Comparison of ENCODE assay signal across 1 cellular context in the genomic region with DNA sequence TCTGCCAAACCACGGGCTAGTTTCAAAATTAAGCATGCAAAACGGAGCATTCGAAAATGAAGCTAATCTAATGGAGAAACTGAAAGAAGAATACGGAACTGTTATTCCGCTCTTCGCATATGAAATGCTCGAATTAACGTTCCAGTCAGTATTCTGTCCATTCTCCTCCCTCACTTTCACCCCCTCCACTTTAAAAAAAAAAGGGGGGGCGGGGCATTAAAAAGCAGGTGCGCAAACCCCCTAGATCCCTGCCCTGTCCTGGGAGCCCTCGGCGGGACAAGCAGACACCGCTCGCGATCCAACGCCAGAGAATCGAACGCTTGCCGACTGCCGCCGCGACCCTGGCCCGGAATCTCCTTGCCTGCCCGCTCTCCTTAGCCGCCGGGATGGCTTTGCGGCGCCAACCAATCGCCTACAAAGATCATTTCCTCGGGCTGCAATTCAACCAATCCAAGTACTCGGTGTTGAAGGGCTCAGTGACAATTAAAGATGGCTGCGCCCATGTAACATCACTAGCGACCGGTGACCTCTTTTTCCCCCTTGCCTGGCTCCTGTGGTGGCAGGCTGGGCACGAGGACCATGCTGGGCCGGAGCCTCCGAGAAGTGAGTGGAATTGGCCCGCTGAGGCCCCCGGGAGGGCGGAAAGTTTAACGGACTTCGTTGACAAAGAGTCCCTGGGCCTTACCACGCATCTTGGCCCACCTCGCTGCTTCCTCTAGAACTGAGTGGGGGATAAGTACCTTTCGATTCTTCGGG.
A peak's percentile ranks its signal among the peaks of the same experiment; 100 is the strongest.
TF ChIP-seq lines count a peak whose summit lies in the region.

A gene with protein sequence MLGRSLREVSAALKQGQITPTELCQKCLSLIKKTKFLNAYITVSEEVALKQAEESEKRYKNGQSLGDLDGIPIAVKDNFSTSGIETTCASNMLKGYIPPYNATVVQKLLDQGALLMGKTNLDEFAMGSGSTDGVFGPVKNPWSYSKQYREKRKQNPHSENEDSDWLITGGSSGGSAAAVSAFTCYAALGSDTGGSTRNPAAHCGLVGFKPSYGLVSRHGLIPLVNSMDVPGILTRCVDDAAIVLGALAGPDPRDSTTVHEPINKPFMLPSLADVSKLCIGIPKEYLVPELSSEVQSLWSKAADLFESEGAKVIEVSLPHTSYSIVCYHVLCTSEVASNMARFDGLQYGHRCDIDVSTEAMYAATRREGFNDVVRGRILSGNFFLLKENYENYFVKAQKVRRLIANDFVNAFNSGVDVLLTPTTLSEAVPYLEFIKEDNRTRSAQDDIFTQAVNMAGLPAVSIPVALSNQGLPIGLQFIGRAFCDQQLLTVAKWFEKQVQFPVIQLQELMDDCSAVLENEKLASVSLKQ (plus strand): TSS at position 476 of the 756 bp plus-strand sequence. CDS start 104 bp downstream, at position 580.
A gene with protein sequence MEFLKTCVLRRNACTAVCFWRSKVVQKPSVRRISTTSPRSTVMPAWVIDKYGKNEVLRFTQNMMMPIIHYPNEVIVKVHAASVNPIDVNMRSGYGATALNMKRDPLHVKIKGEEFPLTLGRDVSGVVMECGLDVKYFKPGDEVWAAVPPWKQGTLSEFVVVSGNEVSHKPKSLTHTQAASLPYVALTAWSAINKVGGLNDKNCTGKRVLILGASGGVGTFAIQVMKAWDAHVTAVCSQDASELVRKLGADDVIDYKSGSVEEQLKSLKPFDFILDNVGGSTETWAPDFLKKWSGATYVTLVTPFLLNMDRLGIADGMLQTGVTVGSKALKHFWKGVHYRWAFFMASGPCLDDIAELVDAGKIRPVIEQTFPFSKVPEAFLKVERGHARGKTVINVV (minus strand): TSS at position 396 of the 756 bp plus-strand sequence. CDS start 477 bp downstream, outside the sequence.

TF ChIP-seq in SK-N-SH, 30 proteins besides CTCF, POLR2A, EP300 and RAD21 (continued from another document):
- TF ChIP-seq GABPA (IDR thresholded peaks at IDR 0.05; ENCODE audit: low read depth) (no peak), SIN3A (IDR thresholded peaks at IDR 0.05; ENCODE audit: borderline replicate concordance, low read depth, low read length) (peak; percentile 81; the same call in 1 of the 2 replicates), MEF2A (IDR thresholded peaks at IDR 0.05; ENCODE audit: borderline replicate concordance, low read depth) (no peak), ELF1 (IDR thresholded peaks at IDR 0.05) (0 out of 2 replicates have a peak, but pooled peaks have one; percentile 30)
- TF ChIP-seq, protein P1, sequence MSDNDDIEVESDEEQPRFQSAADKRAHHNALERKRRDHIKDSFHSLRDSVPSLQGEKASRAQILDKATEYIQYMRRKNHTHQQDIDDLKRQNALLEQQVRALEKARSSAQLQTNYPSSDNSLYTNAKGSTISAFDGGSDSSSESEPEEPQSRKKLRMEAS (IDR thresholded peaks at IDR 0.05; ENCODE audit: low read depth): peak; percentile 74; the same call in 1 of the 2 replicates
- TF ChIP-seq, protein P2, sequence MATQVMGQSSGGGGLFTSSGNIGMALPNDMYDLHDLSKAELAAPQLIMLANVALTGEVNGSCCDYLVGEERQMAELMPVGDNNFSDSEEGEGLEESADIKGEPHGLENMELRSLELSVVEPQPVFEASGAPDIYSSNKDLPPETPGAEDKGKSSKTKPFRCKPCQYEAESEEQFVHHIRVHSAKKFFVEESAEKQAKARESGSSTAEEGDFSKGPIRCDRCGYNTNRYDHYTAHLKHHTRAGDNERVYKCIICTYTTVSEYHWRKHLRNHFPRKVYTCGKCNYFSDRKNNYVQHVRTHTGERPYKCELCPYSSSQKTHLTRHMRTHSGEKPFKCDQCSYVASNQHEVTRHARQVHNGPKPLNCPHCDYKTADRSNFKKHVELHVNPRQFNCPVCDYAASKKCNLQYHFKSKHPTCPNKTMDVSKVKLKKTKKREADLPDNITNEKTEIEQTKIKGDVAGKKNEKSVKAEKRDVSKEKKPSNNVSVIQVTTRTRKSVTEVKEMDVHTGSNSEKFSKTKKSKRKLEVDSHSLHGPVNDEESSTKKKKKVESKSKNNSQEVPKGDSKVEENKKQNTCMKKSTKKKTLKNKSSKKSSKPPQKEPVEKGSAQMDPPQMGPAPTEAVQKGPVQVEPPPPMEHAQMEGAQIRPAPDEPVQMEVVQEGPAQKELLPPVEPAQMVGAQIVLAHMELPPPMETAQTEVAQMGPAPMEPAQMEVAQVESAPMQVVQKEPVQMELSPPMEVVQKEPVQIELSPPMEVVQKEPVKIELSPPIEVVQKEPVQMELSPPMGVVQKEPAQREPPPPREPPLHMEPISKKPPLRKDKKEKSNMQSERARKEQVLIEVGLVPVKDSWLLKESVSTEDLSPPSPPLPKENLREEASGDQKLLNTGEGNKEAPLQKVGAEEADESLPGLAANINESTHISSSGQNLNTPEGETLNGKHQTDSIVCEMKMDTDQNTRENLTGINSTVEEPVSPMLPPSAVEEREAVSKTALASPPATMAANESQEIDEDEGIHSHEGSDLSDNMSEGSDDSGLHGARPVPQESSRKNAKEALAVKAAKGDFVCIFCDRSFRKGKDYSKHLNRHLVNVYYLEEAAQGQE (IDR thresholded peaks at IDR 0.05; ENCODE audit: low read depth, low read length): no peak
